8 cellular contexts compared by ENCODE assay signal in the genomic region with DNA sequence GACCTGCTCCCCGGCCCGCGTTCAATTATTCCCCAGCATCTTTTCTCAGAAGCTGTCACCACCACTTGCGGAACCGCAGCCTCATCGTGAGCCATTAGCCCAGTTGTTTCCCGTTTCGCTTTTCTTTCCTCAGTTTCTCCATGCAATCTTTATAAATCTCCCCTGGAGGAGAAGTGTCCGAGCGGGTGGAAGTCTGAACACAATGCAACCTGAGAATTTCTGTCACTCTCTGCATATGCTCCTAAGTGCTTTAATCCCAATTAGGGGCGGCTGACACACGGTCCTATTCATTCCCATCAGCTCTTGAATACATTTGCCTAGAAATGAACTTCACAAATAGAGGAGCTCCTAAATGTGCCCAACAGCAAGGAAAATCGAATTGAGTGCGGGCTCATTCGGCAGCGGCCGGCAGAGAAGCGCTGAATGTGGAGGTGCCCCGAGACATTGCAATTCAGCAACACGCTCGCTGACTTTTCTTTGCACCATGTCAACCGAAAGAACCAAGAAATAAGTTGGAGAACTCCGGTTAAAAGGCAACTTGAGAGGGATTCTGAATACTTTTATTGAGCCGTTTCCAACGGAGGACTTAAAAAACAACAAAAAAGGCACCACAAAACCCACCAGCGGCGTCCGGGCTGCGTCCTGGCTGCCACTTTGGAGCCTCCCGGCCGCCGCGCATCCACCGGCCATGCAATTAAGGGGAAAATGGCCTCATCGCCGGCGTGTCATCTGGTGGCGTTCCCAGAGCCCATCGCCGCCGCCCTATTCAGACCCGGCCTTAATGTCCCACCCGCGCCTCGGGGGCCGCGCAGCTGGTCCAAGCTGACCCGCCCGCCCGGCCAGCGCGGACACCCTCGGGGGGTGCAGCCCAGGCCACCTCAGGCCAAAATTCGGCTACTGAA. TPM values are rescaled to one million over a fixed set of nuclear protein-coding genes. Genes with fewer than 3 reads are reported as not detected.
DNase-seq lines count a peak whose midpoint lies in the region; ATAC-seq, FAIRE-seq and TF ChIP-seq lines count a peak whose summit lies in the region.

No MANE protein-coding gene starts in this region.

- no peaks in the 10 kb centered on the region for H3K79me2 ChIP-seq in ACC112 (ENCODE audit: control insufficient read depth, insufficient read depth, low read length, unreplicated experiment)

- FAIRE-seq in HTR-8/SVneo (lab: Jason Lieb, UNC), result no peak

- H3K27me3 ChIP-seq in ACC112 (ENCODE audit: insufficient read depth, low read length) (peaks cover 99% of the 10 kb centered on the region), muscle layer of duodenum (ENCODE audit: low read depth, low read length) (peaks cover 67% of the 10 kb centered on the region)

- no peak overlapping the region for H2AFZ ChIP-seq in ACC112 (ENCODE audit: low read length, unreplicated experiment)

- H3K36me3 ChIP-seq in ACC112 (ENCODE audit: insufficient read depth, low read length) (no peaks in the 10 kb centered on the region), muscle layer of duodenum (ENCODE audit: control insufficient read depth in 1 of 2, insufficient read depth in 2 of 2, low read length in 2 of 2) (no peaks in the 10 kb centered on the region)

- no peak for TF ChIP-seq CTCF in GM20000 (IDR thresholded peaks at IDR 0.05; ENCODE audit: extremely low read depth, missing control alignments)

- no peaks in the 10 kb centered on the region for H3K36me3 Mint-ChIP-seq in activated T-helper 1 cell treated with anti-CD3 and anti-CD28 coated beads, Interleukin-12 subunit alpha, Interleukin-12 subunit beta, Interleukin-2, Interleukin-4 antibody, amounts not matched to agents 30 ng/mL and 10 ng/mL and 1 ng/mL, durations not matched to agents 14 hours and 24 hours and 36 hours (ENCODE audit: low read depth)

- peak overlapping the region; percentile 42 for H3K4me3 Mint-ChIP-seq in activated T-helper 1 cell treated with anti-CD3 and anti-CD28 coated beads, Interleukin-12 subunit alpha, Interleukin-12 subunit beta, Interleukin-2, Interleukin-4 antibody, amounts not matched to agents 30 ng/mL and 10 ng/mL and 1 ng/mL, durations not matched to agents 14 hours and 24 hours and 36 hours

- H3K4me1 Mint-ChIP-seq in activated T-helper 1 cell treated with anti-CD3 and anti-CD28 coated beads, Interleukin-12 subunit alpha, Interleukin-12 subunit beta, Interleukin-2, Interleukin-4 antibody, amounts not matched to agents 30 ng/mL and 10 ng/mL and 1 ng/mL, durations not matched to agents 14 hours and 24 hours and 36 hours (ENCODE audit: low read depth), result peaks cover 31% of the 10 kb centered on the region

- no peaks in the 10 kb centered on the region for H3K9me3 Mint-ChIP-seq in activated T-helper 1 cell treated with anti-CD3 and anti-CD28 coated beads, Interleukin-12 subunit alpha, Interleukin-12 subunit beta, Interleukin-2, Interleukin-4 antibody, amounts not matched to agents 30 ng/mL and 10 ng/mL and 1 ng/mL, durations not matched to agents 14 hours and 24 hours and 36 hours

- H3K27me3 Mint-ChIP-seq in activated T-helper 1 cell treated with anti-CD3 and anti-CD28 coated beads, Interleukin-12 subunit alpha, Interleukin-12 subunit beta, Interleukin-2, Interleukin-4 antibody, amounts not matched to agents 30 ng/mL and 10 ng/mL and 1 ng/mL, durations not matched to agents 14 hours and 24 hours and 36 hours (ENCODE audit: insufficient read depth), result peaks cover 83% of the 10 kb centered on the region

- H3K27ac ChIP-seq in ACC112 (ENCODE audit: low read depth, low read length) (no peak overlapping the region), muscle layer of duodenum (ENCODE audit: low read length) (no peak overlapping the region)

- H3K4me1 ChIP-seq in ACC112 (ENCODE audit: control insufficient read depth, insufficient read depth, low read length, unreplicated experiment) (no peaks in the 10 kb centered on the region), muscle layer of duodenum (ENCODE audit: control insufficient read depth in 1 of 2, insufficient read depth in 2 of 2, low read length in 2 of 2) (peaks cover 10 to 39% of the 10 kb centered on the region in 2 donors)

- no peak overlapping the region for H3K27ac Mint-ChIP-seq in activated T-helper 1 cell treated with anti-CD3 and anti-CD28 coated beads, Interleukin-12 subunit alpha, Interleukin-12 subunit beta, Interleukin-2, Interleukin-4 antibody, amounts not matched to agents 30 ng/mL and 10 ng/mL and 1 ng/mL, durations not matched to agents 14 hours and 24 hours and 36 hours

- ATAC-seq in GM19452 (IDR thresholded peaks at IDR 0.05; ENCODE audit: unreplicated experiment) (no peak), GM18519 (IDR thresholded peaks at IDR 0.05; ENCODE audit: low FRiP score, unreplicated experiment) (no peak), HG03097 (IDR thresholded peaks at IDR 0.05; ENCODE audit: low FRiP score, unreplicated experiment) (no peak)

- H3K4me3 ChIP-seq in ACC112 (ENCODE audit: low read depth, low read length), result peak overlapping the region; percentile 44
- peak overlapping the region; percentile 33 to 57 for H3K4me3 ChIP-seq in muscle layer of duodenum (ENCODE audit: low read depth in 1 of 2, low read length in 2 of 2)

- DNase-seq in GM20000 (ENCODE audit: low spot score) (peak; percentile 33), HTR-8/SVneo (ENCODE audit: insufficient read length, low spot score) (no peak)
- DNase-seq in activated T-helper 1 cell treated with anti-CD3 and anti-CD28 coated beads, Interleukin-12 subunit alpha, Interleukin-12 subunit beta, Interleukin-2, Interleukin-4 antibody, amounts not matched to agents 30 ng/mL and 10 ng/mL and 1 ng/mL, durations not matched to agents 14 hours and 24 hours and 36 hours (ENCODE audit: low spot score), result no peak

- H3K9me3 ChIP-seq in muscle layer of duodenum (ENCODE audit: control insufficient read depth in 1 of 2, low read length in 2 of 2), result no peaks in the 10 kb centered on the region

- intact Hi-C loops in activated T-helper 1 cell treated with anti-CD3 and anti-CD28 coated beads, Interleukin-12 subunit alpha, Interleukin-12 subunit beta, Interleukin-2, Interleukin-4 antibody, amounts not matched to agents 30 ng/mL and 10 ng/mL and 1 ng/mL, durations not matched to agents 14 hours and 24 hours and 36 hours (cut with micrococcal nuclease), result loop anchor here (1.0 to 2.0 kb wide), 2 partner anchors 12 to 16 kb away; no protein-coding TSS in a partner anchor

RNA-seq across cellular contexts. Expression of a gene that starts 3.9 kb away (rescaled TPM):
- 0.15 TPM in 1 of 2 replicates, not detected in the other for total RNA-seq in activated T-helper 1 cell treated with anti-CD3 and anti-CD28 coated beads, Interleukin-12 subunit alpha, Interleukin-12 subunit beta, Interleukin-2, Interleukin-4 antibody, amounts not matched to agents 30 ng/mL and 10 ng/mL and 1 ng/mL, durations not matched to agents 14 hours and 24 hours and 36 hours

RNA-seq across cellular contexts. Expression of a gene that starts 34.3 kb away (rescaled TPM):
- 51.3 and 54.0 TPM in 2 replicates for total RNA-seq in activated T-helper 1 cell treated with anti-CD3 and anti-CD28 coated beads, Interleukin-12 subunit alpha, Interleukin-12 subunit beta, Interleukin-2, Interleukin-4 antibody, amounts not matched to agents 30 ng/mL and 10 ng/mL and 1 ng/mL, durations not matched to agents 14 hours and 24 hours and 36 hours
